10 cellular contexts compared by ENCODE assay signal in genomic region chr10:61944445-61945123, GRCh38. TPM values are rescaled to one million over a fixed set of nuclear protein-coding genes. Genes with fewer than 3 reads are reported as not detected.
DNase-seq lines count a peak whose midpoint lies in the region; ATAC-seq and TF ChIP-seq lines count a peak whose summit lies in the region.
"Had no signal": no experiment of that assay in that cellular context is flagged by ENCODE, and none has a peak within 500 bp of the region (broad histone marks: within the 10 kb centered on the region; RNA-seq: fewer than 3 reads in every experiment).

No MANE protein-coding gene starts in this region.

- H3K36me3 Mint-ChIP-seq in CD4-positive, alpha-beta memory T cell, result peaks cover 34 to 43% of the 10 kb centered on the region in 2 donors

- no peak overlapping the region for H2AFZ ChIP-seq in osteoblast (ENCODE audit: low read length)

- peak overlapping the region; percentile 46 for H3K4me2 ChIP-seq in osteoblast (ENCODE audit: insufficient read depth, low read length)

- POLR2A ChIA-PET in CD4-positive, alpha-beta memory T cell (lab: Charles Lee; ENCODE audit: partially characterized antibody), result interaction anchor here (0.8 to 10.5 kb wide), 11 partner anchors 9 to 93 kb away, joined by 3 to 175 read pairs (median 4); partner anchors contain the start of gene ARID5B

- no peak overlapping the region for H3K27ac ChIP-seq in CD4-positive, alpha-beta memory T cell (ENCODE audit: low read depth, low read length)
- H3K27ac ChIP-seq in body of pancreas (peak overlapping the region in 3 of 4 donors; percentile 3 to 81 (median 70)), osteoblast (ENCODE audit: low read depth, low read length) (peak overlapping the region; percentile 21), tibial nerve (peak overlapping the region in 2 of 4 donors; percentile 90)

- no peaks in the 10 kb centered on the region for H3K27me3 ChIP-seq in CD4-positive, alpha-beta memory T cell (ENCODE audit: insufficient read depth, low read length)
- H3K27me3 ChIP-seq in body of pancreas, result no peaks in the 10 kb centered on the region
- no peaks in the 10 kb centered on the region for H3K27me3 ChIP-seq in osteoblast (ENCODE audit: insufficient read depth, low read length)
- H3K27me3 ChIP-seq in tibial nerve, result no peaks in the 10 kb centered on the region

- intact Hi-C loops in CD4-positive, alpha-beta memory T cell (cut with micrococcal nuclease), result no loop called here
- intact Hi-C loops in body of pancreas (cut with DNase I), result no loop called here

- peak overlapping the region in 2 of 8 donors; percentile 17 to 34 for H3K4me3 Mint-ChIP-seq in CD4-positive, alpha-beta memory T cell

- peak overlapping the region; percentile 24 to 89 (median 66) for H3K27ac Mint-ChIP-seq in CD4-positive, alpha-beta memory T cell

- no peak overlapping the region for H3K4me3 ChIP-seq in CD4-positive, alpha-beta memory T cell (ENCODE audit: low read length in 2 of 2)
- H3K4me3 ChIP-seq in body of pancreas, result no peak overlapping the region
- H3K4me3 ChIP-seq in osteoblast (ENCODE audit: insufficient read depth, low read length), result no peak overlapping the region
- H3K4me3 ChIP-seq in tibial nerve, result no peak overlapping the region

- 57 to 69% methylated on average over 1 of the region's 1 CpG for whole genome bisulfite sequencing in body of pancreas, 2 donors
- 67 to 71% methylated on average over 1 of the region's 1 CpG for WGBS in tibial nerve, 2 donors

- no peaks in the 10 kb centered on the region for H3K9me3 ChIP-seq in CD4-positive, alpha-beta memory T cell (ENCODE audit: control insufficient read depth in 1 of 2, low read length in 2 of 2)
- no peaks in the 10 kb centered on the region for H3K9me3 ChIP-seq in body of pancreas
- H3K9me3 ChIP-seq in osteoblast (ENCODE audit: low read depth, low read length), result no peaks in the 10 kb centered on the region
- no peaks in the 10 kb centered on the region for H3K9me3 ChIP-seq in tibial nerve

- TF ChIP-seq EP300 in tibial nerve (IDR thresholded peaks at IDR 0.05), result no peak

- no peaks in the 10 kb centered on the region for H3K27me3 Mint-ChIP-seq in CD4-positive, alpha-beta memory T cell

- peaks cover 28 to 54% (median 41%) of the 10 kb centered on the region in 4 donors for H3K4me1 Mint-ChIP-seq in CD4-positive, alpha-beta memory T cell

- H4K20me1 ChIP-seq in osteoblast (ENCODE audit: insufficient read depth, low read length), result no peaks in the 10 kb centered on the region

- TF ChIP-seq POLR2A in body of pancreas (IDR thresholded peaks at IDR 0.05) (no peak), tibial nerve (IDR thresholded peaks at IDR 0.05) (no peak)

- no peaks in the 10 kb centered on the region for H3K36me3 ChIP-seq in CD4-positive, alpha-beta memory T cell (ENCODE audit: insufficient read depth, low read length)
- no peaks in the 10 kb centered on the region for H3K36me3 ChIP-seq in body of pancreas (replicated peaks in 1 of 2; ENCODE audit: insufficient read depth in 1 of 2, low read depth in 2 of 2)
- H3K36me3 ChIP-seq in osteoblast (ENCODE audit: insufficient read depth, low read length), result peaks cover 33% of the 10 kb centered on the region
- peaks cover 0 to 14% (median 0%) of the 10 kb centered on the region in 3 donors for H3K36me3 ChIP-seq in tibial nerve

- no peaks in the 10 kb centered on the region for H3K9me3 Mint-ChIP-seq in CD4-positive, alpha-beta memory T cell

- no peak for DNase-seq in CD4-positive, alpha-beta memory T cell
- DNase-seq in LoVo (ENCODE audit: low spot score), result peak; percentile 29
- DNase-seq in body of pancreas, result no peak
- no peak for DNase-seq in osteoblast (ENCODE audit: insufficient read length, low spot score, missing footprints)
- no peak for DNase-seq in dedifferentiated amniotic fluid mesenchymal stem cell (ENCODE audit: extremely low spot score)
- DNase-seq in kidney glomerular epithelial cell (lab: John Stamatoyannopoulos, UW), result no peak
- DNase-seq in tibial nerve (ENCODE audit: low spot score in 2 of 2), result no peak
- DNase-seq: Kasumi-1; stimulated activated CD4-positive, alpha-beta T cell treated with anti-CD3 and anti-CD28 coated beads, Interleukin-15, amount 100 ng/mL, for 24 hours had no signal

- TF ChIP-seq CTCF in body of pancreas (IDR thresholded peaks at IDR 0.05) (no peak), osteoblast (IDR thresholded peaks at IDR 0.05; ENCODE audit: extremely low read depth, low read depth, low read length) (no peak), tibial nerve (IDR thresholded peaks at IDR 0.05) (no peak)

- peaks cover 57% of the 10 kb centered on the region for H3K4me1 ChIP-seq in CD4-positive, alpha-beta memory T cell (ENCODE audit: insufficient read depth, low read length)
- H3K4me1 ChIP-seq in body of pancreas (peaks cover 15% of the 10 kb centered on the region), osteoblast (ENCODE audit: insufficient read depth, low read length) (peaks cover 47% of the 10 kb centered on the region), tibial nerve (peaks cover 0 to 53% (median 33%) of the 10 kb centered on the region in 4 donors)

- no peak for ATAC-seq in body of pancreas
- ATAC-seq in GM19455 (IDR thresholded peaks at IDR 0.05; ENCODE audit: unreplicated experiment), result no peak

- CTCF ChIA-PET in CD4-positive, alpha-beta memory T cell (lab: Charles Lee; ENCODE audit: partially characterized antibody), result interaction anchor here (1.3 to 10.1 kb wide), 4 partner anchors 11 to 95 kb away, joined by 3 to 115 read pairs (median 12); partner anchors contain the start of gene ARID5B

- H3K79me2 ChIP-seq in osteoblast (ENCODE audit: insufficient read depth, low read length), result peaks cover 20% of the 10 kb centered on the region

RNA-seq across cellular contexts. Expression of gene ARID5B, which starts 43.1 kb away (rescaled TPM):
- total RNA-seq in CD4-positive, alpha-beta memory T cell, result 10 to 100 TPM; 41.9 TPM
- polyA plus RNA-seq in CD4-positive, alpha-beta memory T cell, result 10 to 100 TPM; 30.9 to 49.6 TPM
- total RNA-seq in body of pancreas, result 10 to 100 TPM; 16.1 to 17.1 TPM
- 88.4 and 94.1 TPM in 2 replicates for total RNA-seq in osteoblast
- 10 to 100 TPM; 47.4 to 82.2 (median 62.6) TPM for total RNA-seq in tibial nerve
